ENCODE assay signal across 24 cellular contexts in genomic region chr1:170318141-170318540, GRCh38.
"Had no signal": no experiment of that assay in that cellular context is flagged by ENCODE, and none has a peak within 500 bp of the region (broad histone marks: within the 10 kb centered on the region; RNA-seq: fewer than 3 reads in every experiment).

No MANE protein-coding gene starts in this region.

- H3K36me3 Mint-ChIP-seq: naive thymus-derived CD8-positive, alpha-beta T cell had no signal

- H3K27ac ChIP-seq: coronary artery, gastrocnemius medialis, ovary, psoas muscle, suprapubic skin, transverse colon, upper lobe of right lung, vagina had no signal

- DNase-seq: gastrocnemius medialis; head of caudate nucleus; mesendoderm; midbrain; naive thymus-derived CD8-positive, alpha-beta T cell; nephron progenitor cell; nucleus accumbens; ovary; posterior cingulate gyrus; psoas muscle; right cardiac atrium; small intestine; stimulated activated CD4-positive, alpha-beta T cell treated with anti-CD3 and anti-CD28 coated beads, Interleukin-12 subunit alpha, Interleukin-12 subunit beta, amount 100 ng/mL, for 4 hours; stimulated activated CD4-positive, alpha-beta T cell treated with anti-CD3 and anti-CD28 coated beads, Interleukin-1b, Interleukin-23, amount 100 ng/mL, for 48 hours; stimulated activated CD4-positive, alpha-beta T cell treated with anti-CD3 and anti-CD28 coated beads, Interleukin-4, amount 100 ng/mL, for 1 hour; stimulated activated CD8-positive, alpha-beta memory T cell treated with anti-CD3 and anti-CD28 coated beads, Interleukin-4, amount 100 ng/mL, for 48 hours; stimulated activated naive CD4-positive, alpha-beta T cell; stimulated activated naive CD8-positive, alpha-beta T cell treated with anti-CD3 and anti-CD28 coated beads, Interleukin-15, amount 100 ng/mL, for 72 hours; transverse colon; upper lobe of right lung had no signal

- H3K4me1 ChIP-seq: gastrocnemius medialis, psoas muscle, suprapubic skin, transverse colon, upper lobe of right lung, vagina had no signal

- ATAC-seq: gastrocnemius medialis; left lobe of liver; naive thymus-derived CD8-positive, alpha-beta T cell; psoas muscle; right cardiac atrium; stimulated activated naive CD8-positive, alpha-beta T cell treated with anti-CD3 and anti-CD28 coated beads, Interleukin-15, amount 100 ng/mL, for 72 hours; upper lobe of right lung had no signal

- H3K4me3 Mint-ChIP-seq: naive thymus-derived CD8-positive, alpha-beta T cell; nephron progenitor cell; stimulated activated naive CD8-positive, alpha-beta T cell treated with anti-CD3 and anti-CD28 coated beads, Interleukin-15, amount 100 ng/mL, for 72 hours had no signal

- H3K27me3 ChIP-seq: gastrocnemius medialis, ovary, suprapubic skin, transverse colon, upper lobe of right lung, vagina had no signal

- H3K4me3 ChIP-seq: coronary artery, gastrocnemius medialis, ovary, psoas muscle, suprapubic skin, transverse colon, upper lobe of right lung, vagina had no signal

- H3K36me3 ChIP-seq: gastrocnemius medialis, ovary, suprapubic skin, transverse colon, upper lobe of right lung, vagina had no signal

- H3K9me3 Mint-ChIP-seq: naive thymus-derived CD8-positive, alpha-beta T cell; nephron progenitor cell; stimulated activated naive CD8-positive, alpha-beta T cell treated with anti-CD3 and anti-CD28 coated beads, Interleukin-15, amount 100 ng/mL, for 72 hours had no signal

- H3K4me1 Mint-ChIP-seq: naive thymus-derived CD8-positive, alpha-beta T cell; nephron progenitor cell; stimulated activated naive CD8-positive, alpha-beta T cell treated with anti-CD3 and anti-CD28 coated beads, Interleukin-15, amount 100 ng/mL, for 72 hours had no signal

- H3K27ac Mint-ChIP-seq: naive thymus-derived CD8-positive, alpha-beta T cell; nephron progenitor cell; stimulated activated naive CD8-positive, alpha-beta T cell treated with anti-CD3 and anti-CD28 coated beads, Interleukin-15, amount 100 ng/mL, for 72 hours had no signal

- H3K9me3 ChIP-seq: gastrocnemius medialis, ovary, psoas muscle, suprapubic skin, transverse colon, upper lobe of right lung, vagina had no signal
